In the genomic region with DNA sequence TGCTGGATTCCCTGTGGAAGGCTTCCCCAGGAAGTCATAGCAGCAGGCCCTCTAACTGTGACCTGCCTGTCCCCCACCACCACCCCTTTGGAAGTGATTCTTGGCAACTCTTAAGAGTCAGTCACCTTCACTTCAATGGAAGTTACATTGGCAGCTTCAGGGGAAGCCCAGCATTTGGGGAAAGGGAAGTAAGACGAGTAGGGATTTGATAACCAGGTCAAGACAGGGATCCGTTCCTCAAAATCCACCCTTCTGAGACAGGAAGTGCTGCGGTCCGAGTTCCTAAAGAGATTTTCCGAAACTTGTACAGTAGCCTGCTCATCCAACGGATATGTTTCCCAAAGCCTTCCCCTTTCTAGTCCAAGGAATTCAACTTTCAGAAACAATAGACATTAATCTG, we compare ENCODE assay signal across 3 cellular contexts.
TF ChIP-seq lines count a peak whose summit lies in the region.

No MANE protein-coding gene starts in this region.

TF ChIP-seq in liver, 16 proteins besides CTCF, POLR2A, EP300 and RAD21:
- no peak for TF ChIP-seq JUND (IDR thresholded peaks at IDR 0.05)
- peak; percentile 67 for TF ChIP-seq NR2F2 (IDR thresholded peaks at IDR 0.05)
- TF ChIP-seq YY1 (IDR thresholded peaks at IDR 0.05): no peak
- no peak for TF ChIP-seq RXRA (IDR thresholded peaks at IDR 0.05)

TF ChIP-seq in HepG2, 621 proteins besides CTCF, POLR2A, EP300 and RAD21:
- TF ChIP-seq SOX6 (IDR thresholded peaks at IDR 0.05) (no peak), SOX6 (CRISPR knock-in tag; IDR thresholded peaks at IDR 0.05) (no peak)

TF ChIP-seq in GM12878, 131 proteins besides CTCF, POLR2A, EP300 and RAD21:
- TF ChIP-seq ZNF384 (IDR thresholded peaks at IDR 0.05; ENCODE audit: borderline replicate concordance, low read depth, low read length): no peak
- TF ChIP-seq SIN3A (IDR thresholded peaks at IDR 0.05; ENCODE audit: low read depth, low read length): no peak
- TF ChIP-seq POLR2AphosphoS2 (IDR thresholded peaks at IDR 0.05; ENCODE audit: low read depth, low read length): no peak
- TF ChIP-seq RB1 (IDR thresholded peaks at IDR 0.05; ENCODE audit: borderline replicate concordance): no peak
- no peak for TF ChIP-seq MEF2A (IDR thresholded peaks at IDR 0.05; ENCODE audit: insufficient read depth, low read depth, low read length)
- no peak for TF ChIP-seq GABPA (IDR thresholded peaks at IDR 0.05; ENCODE audit: low read depth)
TF ChIP-seq in GM12878: peak in this region for 0.
